In the genomic region with DNA sequence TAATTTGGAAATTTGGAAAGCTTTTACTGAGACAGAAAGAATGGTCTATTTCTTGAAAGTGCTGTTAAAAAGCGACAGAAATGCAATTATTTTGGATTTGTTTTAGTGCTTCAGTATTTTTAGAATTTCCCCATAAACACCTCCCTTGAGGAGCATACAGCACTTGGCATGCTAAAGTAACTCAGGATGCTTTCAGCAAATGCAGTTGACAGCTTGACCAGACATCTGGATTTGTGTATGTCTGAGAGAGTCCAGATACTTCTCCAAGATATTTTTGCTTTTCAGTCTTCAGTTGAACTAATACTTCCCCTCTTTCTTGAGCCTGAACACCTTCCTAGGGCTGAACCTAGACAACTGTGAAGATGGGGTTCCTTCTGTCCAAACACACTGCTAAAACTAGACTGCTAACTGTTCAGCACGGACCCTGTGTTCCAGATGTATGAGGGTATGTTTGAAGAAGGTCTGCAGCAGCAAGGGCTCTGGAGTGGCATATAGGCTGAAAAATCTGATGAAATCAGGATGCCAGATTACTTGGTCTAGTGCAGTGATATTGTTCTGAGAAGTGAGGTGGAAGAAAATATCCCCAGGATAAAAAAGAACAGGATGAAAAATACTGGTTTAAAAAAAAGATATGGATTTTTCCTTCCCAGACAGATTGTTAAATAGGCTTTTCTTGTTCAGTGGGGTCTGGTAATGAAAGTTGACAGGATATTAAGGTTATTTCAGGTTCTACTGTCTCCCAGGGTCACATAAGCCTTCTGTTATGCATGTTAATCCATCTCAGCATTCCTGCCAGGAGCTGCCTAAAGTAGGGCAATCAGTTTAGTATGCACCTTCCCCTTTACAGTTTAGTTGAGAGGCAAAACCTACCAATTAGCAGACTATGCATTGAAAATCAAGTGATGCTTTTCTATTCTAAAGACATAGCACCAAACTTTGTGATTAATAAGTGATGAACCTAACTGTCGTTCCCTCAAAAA, we compare ENCODE assay signal across 16 cellular contexts.
DNase-seq lines count a peak whose midpoint lies in the region; ATAC-seq and TF ChIP-seq lines count a peak whose summit lies in the region.
"Had no signal": no experiment of that assay in that cellular context is flagged by ENCODE, and none has a peak within 500 bp of the region (broad histone marks: within the 10 kb centered on the region; RNA-seq: fewer than 3 reads in every experiment).

No MANE protein-coding gene starts in this region.

- no peak overlapping the region for H3K4me2 ChIP-seq in fibroblast of lung (ENCODE audit: extremely low read depth, insufficient read depth, low read length)

- ATAC-seq in T-cell (replicated peaks in 1 of 4), result no peak
- ATAC-seq: activated CD8-positive, alpha-beta memory T cell treated with anti-CD3 and anti-CD28 coated beads, Interleukin-2, amount 10 ng/mL, durations not matched to agents 7 days and 5 days had no signal

- H3K27ac Mint-ChIP-seq in endodermal cell (no peak overlapping the region), T-cell (no peak overlapping the region)
- H3K27ac Mint-ChIP-seq: activated CD8-positive, alpha-beta memory T cell treated with anti-CD3 and anti-CD28 coated beads, Interleukin-2, amount 10 ng/mL, durations not matched to agents 7 days and 5 days; nephron progenitor cell; stimulated activated naive CD8-positive, alpha-beta T cell treated with anti-CD3 and anti-CD28 coated beads, Interleukin-15, Interleukin-2, amounts not matched to agents 100 ng/mL and 50 ng/mL, for 24 hours had no signal

- H3K79me2 ChIP-seq in fibroblast of lung (ENCODE audit: control insufficient read depth, insufficient read depth, low read length), result no peaks in the 10 kb centered on the region

- DNase-seq in DMS 273 (lab: John Stamatoyannopoulos, UW; ENCODE audit: unreplicated experiment) (peak; percentile 22), DMS 273 treated with DMSO at 0.1 percent for 48 hours (lab: John Stamatoyannopoulos, UW) (no peak), SJCRH30 (peak; percentile 23 to 56), fibroblast of lung (ENCODE audit: low read depth in 2 of 2) (no peak), sigmoid colon (no peak), endodermal cell (no peak), T-cell (no peak)
- DNase-seq in NK-92 treated with Interleukin-12 subunit alpha and Interleukin-12 subunit beta, amount 100 ng/mL, for 24 hours (lab: John Stamatoyannopoulos, UW), result no peak
- DNase-seq: activated CD8-positive, alpha-beta memory T cell treated with anti-CD3 and anti-CD28 coated beads, Interleukin-2, amount 10 ng/mL, durations not matched to agents 7 days and 5 days; activated naive CD4-positive, alpha-beta T cell treated with Interleukin-2 at 50 U/mL for 16 hours; NCI-H748 treated with DMSO at 0.1 percent for 48 hours; nephron progenitor cell had no signal

- H3K27me3 ChIP-seq in SJCRH30, result no peaks in the 10 kb centered on the region
- no peaks in the 10 kb centered on the region for H3K27me3 ChIP-seq in fibroblast of lung (ENCODE audit: control insufficient read depth, insufficient read depth, low read length)
- no peaks in the 10 kb centered on the region for H3K27me3 ChIP-seq in sigmoid colon
- no peaks in the 10 kb centered on the region for H3K27me3 ChIP-seq in endodermal cell (ENCODE audit: control insufficient read depth, insufficient read depth, low read length, poor library complexity, severe bottlenecking)

- H3K36me3 Mint-ChIP-seq in endodermal cell (ENCODE audit: low read depth), result no peaks in the 10 kb centered on the region
- no peaks in the 10 kb centered on the region for H3K36me3 Mint-ChIP-seq in T-cell
- H3K36me3 Mint-ChIP-seq: activated CD8-positive, alpha-beta memory T cell treated with anti-CD3 and anti-CD28 coated beads, Interleukin-2, amount 10 ng/mL, durations not matched to agents 7 days and 5 days had no signal

- H3K4me1 ChIP-seq in SJCRH30 (peaks cover 19% of the 10 kb centered on the region), fibroblast of lung (ENCODE audit: control insufficient read depth, extremely low read depth, insufficient read depth, low read length) (no peaks in the 10 kb centered on the region), sigmoid colon (peaks cover 0 to 40% (median 32%) of the 10 kb centered on the region in 4 donors), endodermal cell (ENCODE audit: control insufficient read depth, insufficient read depth, low read length) (no peaks in the 10 kb centered on the region)

- peak overlapping the region; percentile 30; the same call in 1 of the 2 replicates for H3K27ac ChIP-seq in SJCRH30
- H3K27ac ChIP-seq in fibroblast of lung (ENCODE audit: insufficient read depth, low read length), result no peak overlapping the region
- H3K27ac ChIP-seq in sigmoid colon, result peak overlapping the region; percentile 17 to 30 (median 28)
- H3K27ac ChIP-seq in endodermal cell (ENCODE audit: low read depth, low read length), result no peak overlapping the region
- H3K27ac ChIP-seq: 22Rv1, epithelial cell of prostate had no signal

- H3K9ac ChIP-seq in fibroblast of lung (ENCODE audit: insufficient read depth, low read length), result no peak overlapping the region
- no peak overlapping the region for H3K9ac ChIP-seq in endodermal cell (ENCODE audit: extremely low read depth, low read length, poor library complexity, severe bottlenecking)

- intact Hi-C loops in sigmoid colon (cut with DNase I), result no loop called here

- no peaks in the 10 kb centered on the region for H3K27me3 Mint-ChIP-seq in endodermal cell (ENCODE audit: insufficient read depth)
- peaks cover 0 to 4% of the 10 kb centered on the region in 2 donors for H3K27me3 Mint-ChIP-seq in T-cell
- H3K27me3 Mint-ChIP-seq: activated CD8-positive, alpha-beta memory T cell treated with anti-CD3 and anti-CD28 coated beads, Interleukin-2, amount 10 ng/mL, durations not matched to agents 7 days and 5 days; stimulated activated naive CD8-positive, alpha-beta T cell treated with anti-CD3 and anti-CD28 coated beads, Interleukin-15, Interleukin-2, amounts not matched to agents 100 ng/mL and 50 ng/mL, for 24 hours had no signal

- TF ChIP-seq POLR2A in sigmoid colon (IDR thresholded peaks at IDR 0.05), result no peak

- no peak for TF ChIP-seq EP300 in sigmoid colon (IDR thresholded peaks at IDR 0.05)

- POLR2A ChIA-PET in T-cell (lab: Charles Lee), result no interaction called here

- H3K4me3 ChIP-seq in SJCRH30, result no peak overlapping the region
- no peak overlapping the region for H3K4me3 ChIP-seq in fibroblast of lung (replicated peaks in 1 of 4; ENCODE audit: control extremely low read depth in 1 of 4, insufficient read depth in 1 of 4, low read depth in 3 of 4, low read length in 4 of 4)
- no peak overlapping the region for H3K4me3 ChIP-seq in sigmoid colon
- no peak overlapping the region for H3K4me3 ChIP-seq in endodermal cell (ENCODE audit: low read length)
- H3K4me3 ChIP-seq: skin epidermis had no signal

- H3K4me3 Mint-ChIP-seq in endodermal cell (no peak overlapping the region), T-cell (no peak overlapping the region)
- H3K4me3 Mint-ChIP-seq: activated CD8-positive, alpha-beta memory T cell treated with anti-CD3 and anti-CD28 coated beads, Interleukin-2, amount 10 ng/mL, durations not matched to agents 7 days and 5 days; nephron progenitor cell; stimulated activated naive CD8-positive, alpha-beta T cell treated with anti-CD3 and anti-CD28 coated beads, Interleukin-15, Interleukin-2, amounts not matched to agents 100 ng/mL and 50 ng/mL, for 24 hours had no signal

- H3K9me3 ChIP-seq in SJCRH30 (replicated peaks) (no peaks in the 10 kb centered on the region), fibroblast of lung (ENCODE audit: control insufficient read depth, insufficient read depth, low read depth, low read length) (no peaks in the 10 kb centered on the region), sigmoid colon (no peaks in the 10 kb centered on the region), endodermal cell (ENCODE audit: control insufficient read depth, low read length) (no peaks in the 10 kb centered on the region)

- no peaks in the 10 kb centered on the region for H4K20me1 ChIP-seq in fibroblast of lung (ENCODE audit: control insufficient read depth, extremely low read depth, insufficient read depth, low read length)

- H3K36me3 ChIP-seq in SJCRH30 (no peaks in the 10 kb centered on the region), fibroblast of lung (ENCODE audit: control insufficient read depth, insufficient read depth, low read length) (no peaks in the 10 kb centered on the region), sigmoid colon (no peaks in the 10 kb centered on the region), endodermal cell (ENCODE audit: control insufficient read depth, insufficient read depth, low read length) (no peaks in the 10 kb centered on the region)

- H3K4me1 Mint-ChIP-seq in endodermal cell (peaks cover 6% of the 10 kb centered on the region), T-cell (no peaks in the 10 kb centered on the region)
- H3K4me1 Mint-ChIP-seq: activated CD8-positive, alpha-beta memory T cell treated with anti-CD3 and anti-CD28 coated beads, Interleukin-2, amount 10 ng/mL, durations not matched to agents 7 days and 5 days had no signal

- CTCF ChIA-PET in T-cell (lab: Charles Lee), result interaction anchor here in 1 of 2 donors (0.6 kb wide), 1 partner anchor 115 kb away, joined by 5 read pairs; no protein-coding TSS in a partner anchor

- peak overlapping the region; percentile 22 for H2AFZ ChIP-seq in fibroblast of lung (ENCODE audit: low read length)

- no peaks in the 10 kb centered on the region for H3K9me3 Mint-ChIP-seq in endodermal cell
- no peaks in the 10 kb centered on the region for H3K9me3 Mint-ChIP-seq in T-cell

- TF ChIP-seq CTCF in fibroblast of lung (conservative IDR thresholded peaks at IDR 0.05 in 1 of 2, IDR thresholded peaks at IDR 0.05 in 1 of 2; ENCODE audit: low read depth in 1 of 2, low read length in 2 of 2), result no peak
- TF ChIP-seq CTCF in sigmoid colon (IDR thresholded peaks at IDR 0.05), result no peak
- no peak for TF ChIP-seq CTCF in endodermal cell (conservative IDR thresholded peaks at IDR 0.05)

- 88 to 92% methylated on average over 3 of the region's 3 CpGs for WGBS in sigmoid colon, 2 donors
- 94% methylated on average over 3 of the region's 3 CpGs; no CpG with 5 or more reads in 1 of the 2 experiments for WGBS in endodermal cell (ENCODE audit: insufficient coverage in 1 of 2, insufficient read length in 1 of 2), 2 experiments

Comparison
In these comparisons a context has a peak if more than half of its experiments do, and no peak if none do; other contexts are left out.
1. DNase-seq: peak in DMS 273 (single experiment) and SJCRH30 (2 of 2); none in DMS 273 treated with DMSO at 0.1 percent for 48 hours (single experiment), fibroblast of lung (0 of 2), sigmoid colon (single experiment), endodermal cell (single experiment), T-cell (0 of 34) and NK-92 treated with Interleukin-12 subunit alpha and Interleukin-12 subunit beta, amount 100 ng/mL, for 24 hours (single experiment).
2. H3K27ac ChIP-seq: peak in SJCRH30 (single experiment) and sigmoid colon (4 of 4); none in fibroblast of lung (single experiment) and endodermal cell (single experiment).